ENCODE assay signal across 20 cellular contexts in genomic region chr3:67031986-67032385, GRCh38. TPM values are rescaled to one million over a fixed set of nuclear protein-coding genes. Genes with fewer than 3 reads are reported as not detected.
DNase-seq lines count a peak whose midpoint lies in the region; ATAC-seq and FAIRE-seq lines count a peak whose summit lies in the region.
"Had no signal": no experiment of that assay in that cellular context is flagged by ENCODE, and none has a peak within 500 bp of the region (broad histone marks: within the 10 kb centered on the region; RNA-seq: fewer than 3 reads in every experiment).

No MANE protein-coding gene starts in this region.

- DNase-seq in NCI-H748 (lab: John Stamatoyannopoulos, UW; ENCODE audit: unreplicated experiment) (peak; percentile 42), NCI-H748 treated with DMSO at 0.1 percent for 48 hours (lab: John Stamatoyannopoulos, UW) (no peak), NCI-H146 treated with DMSO at 0.1 percent for 48 hours (lab: John Stamatoyannopoulos, UW; ENCODE audit: unreplicated experiment) (peak; percentile 85), NCI-H69 (lab: John Stamatoyannopoulos, UW) (peak; percentile 34), small intestine (peak; percentile 54), globus pallidus (ENCODE audit: low spot score) (no peak)
- no peak for DNase-seq in activated effector memory CD4-positive, alpha-beta T cell treated with anti-CD3 and anti-CD28 coated beads, Interleukin-2, amount 50 U/mL, for 16 hours
- DNase-seq: AML-193, DND-41, HCEC 1CT, KG1, NCI-H2029 treated with DMSO at 0.1 percent for 48 hours, NCI-H510A had no signal

- no peaks in the 10 kb centered on the region for H3K36me3 ChIP-seq in small intestine (ENCODE audit: control insufficient read depth in 2 of 2, insufficient read depth in 2 of 2, low read length in 2 of 2)
- H3K36me3 ChIP-seq: SJSA1 had no signal

- no peak for FAIRE-seq in small intestine (lab: Jason Lieb, UNC)
- FAIRE-seq: GM12878, RCC 7860 had no signal

- H3K27ac Mint-ChIP-seq in stimulated activated memory B cell treated with anti-CD40 and anti-IgM and Interleukin-4, amounts not matched to agents 10 μg/mL and 1 μg/mL and 100 μg/mL, for 72 hours: no peak overlapping the region
- H3K27ac Mint-ChIP-seq: CD14-positive monocyte, GM23338 had no signal

- no peaks in the 10 kb centered on the region for H3K36me3 Mint-ChIP-seq in stimulated activated memory B cell treated with anti-CD40 and anti-IgM and Interleukin-4, amounts not matched to agents 10 μg/mL and 1 μg/mL and 100 μg/mL, for 72 hours
- H3K36me3 Mint-ChIP-seq: CD14-positive monocyte had no signal

- no peak overlapping the region for H3K4me3 Mint-ChIP-seq in stimulated activated memory B cell treated with anti-CD40 and anti-IgM and Interleukin-4, amounts not matched to agents 10 μg/mL and 1 μg/mL and 100 μg/mL, for 72 hours
- H3K4me3 Mint-ChIP-seq: CD14-positive monocyte, GM23338 had no signal

- ATAC-seq in stimulated activated memory B cell treated with anti-CD40 and anti-IgM and Interleukin-4, amounts not matched to agents 10 μg/mL and 1 μg/mL and 100 μg/mL, for 72 hours: no peak
- ATAC-seq: GM12878, GM23338, Right ventricle myocardium inferior had no signal

- 16 to 26% (median 19%) methylated on average over 1 of the region's 1 CpG for WGBS in small intestine, 3 donors

- no peak overlapping the region for H3K27ac ChIP-seq in small intestine (ENCODE audit: low read depth in 1 of 2, low read length in 1 of 2)
- H3K27ac ChIP-seq: SJSA1 had no signal

- H3K9me3 ChIP-seq in small intestine (ENCODE audit: control insufficient read depth, low read depth): no peaks in the 10 kb centered on the region
- H3K9me3 ChIP-seq: SJSA1 had no signal

- peaks cover 2% of the 10 kb centered on the region for H3K9me3 Mint-ChIP-seq in stimulated activated memory B cell treated with anti-CD40 and anti-IgM and Interleukin-4, amounts not matched to agents 10 μg/mL and 1 μg/mL and 100 μg/mL, for 72 hours
- H3K9me3 Mint-ChIP-seq: GM23338 had no signal

- peaks cover 0 to 2% of the 10 kb centered on the region in 2 donors for H3K4me1 ChIP-seq in small intestine (ENCODE audit: control insufficient read depth in 2 of 2, insufficient read depth in 1 of 2, low read depth in 1 of 2, low read length in 1 of 2)
- H3K4me1 ChIP-seq: SJSA1 had no signal

- no peak overlapping the region for H3K4me3 ChIP-seq in small intestine (ENCODE audit: low read depth in 1 of 2, low read length in 2 of 2)
- H3K4me3 ChIP-seq: GM12878, GM23338, SJSA1 had no signal

- H3K27me3 ChIP-seq in small intestine (ENCODE audit: control insufficient read depth in 2 of 2, insufficient read depth in 2 of 2, low read length in 2 of 2): no peaks in the 10 kb centered on the region
- H3K27me3 ChIP-seq: SJSA1 had no signal

- H3K27me3 Mint-ChIP-seq in stimulated activated memory B cell treated with anti-CD40 and anti-IgM and Interleukin-4, amounts not matched to agents 10 μg/mL and 1 μg/mL and 100 μg/mL, for 72 hours: no peaks in the 10 kb centered on the region

- peaks cover 34% of the 10 kb centered on the region for H3K4me1 Mint-ChIP-seq in stimulated activated memory B cell treated with anti-CD40 and anti-IgM and Interleukin-4, amounts not matched to agents 10 μg/mL and 1 μg/mL and 100 μg/mL, for 72 hours

RNA-seq across cellular contexts. Expression of gene KBTBD8, which starts 33.9 kb away (rescaled TPM):
- 1 to 10 TPM in 2 of 3 donors, under 1 TPM in 1; 0.81 to 1.8 (median 1.7) TPM for polyA plus RNA-seq in small intestine

Comparison
In these comparisons a context has a peak if more than half of its experiments do, and no peak if none do; other contexts are left out.
1. DNase-seq: peak in NCI-H748 (single experiment), NCI-H146 treated with DMSO at 0.1 percent for 48 hours (single experiment), NCI-H69 (single experiment) and small intestine (single experiment); none in NCI-H748 treated with DMSO at 0.1 percent for 48 hours (single experiment), globus pallidus (single experiment) and activated effector memory CD4-positive, alpha-beta T cell treated with anti-CD3 and anti-CD28 coated beads, Interleukin-2, amount 50 U/mL, for 16 hours (single experiment).